1 cellular context compared by ENCODE assay signal in the genomic region with DNA sequence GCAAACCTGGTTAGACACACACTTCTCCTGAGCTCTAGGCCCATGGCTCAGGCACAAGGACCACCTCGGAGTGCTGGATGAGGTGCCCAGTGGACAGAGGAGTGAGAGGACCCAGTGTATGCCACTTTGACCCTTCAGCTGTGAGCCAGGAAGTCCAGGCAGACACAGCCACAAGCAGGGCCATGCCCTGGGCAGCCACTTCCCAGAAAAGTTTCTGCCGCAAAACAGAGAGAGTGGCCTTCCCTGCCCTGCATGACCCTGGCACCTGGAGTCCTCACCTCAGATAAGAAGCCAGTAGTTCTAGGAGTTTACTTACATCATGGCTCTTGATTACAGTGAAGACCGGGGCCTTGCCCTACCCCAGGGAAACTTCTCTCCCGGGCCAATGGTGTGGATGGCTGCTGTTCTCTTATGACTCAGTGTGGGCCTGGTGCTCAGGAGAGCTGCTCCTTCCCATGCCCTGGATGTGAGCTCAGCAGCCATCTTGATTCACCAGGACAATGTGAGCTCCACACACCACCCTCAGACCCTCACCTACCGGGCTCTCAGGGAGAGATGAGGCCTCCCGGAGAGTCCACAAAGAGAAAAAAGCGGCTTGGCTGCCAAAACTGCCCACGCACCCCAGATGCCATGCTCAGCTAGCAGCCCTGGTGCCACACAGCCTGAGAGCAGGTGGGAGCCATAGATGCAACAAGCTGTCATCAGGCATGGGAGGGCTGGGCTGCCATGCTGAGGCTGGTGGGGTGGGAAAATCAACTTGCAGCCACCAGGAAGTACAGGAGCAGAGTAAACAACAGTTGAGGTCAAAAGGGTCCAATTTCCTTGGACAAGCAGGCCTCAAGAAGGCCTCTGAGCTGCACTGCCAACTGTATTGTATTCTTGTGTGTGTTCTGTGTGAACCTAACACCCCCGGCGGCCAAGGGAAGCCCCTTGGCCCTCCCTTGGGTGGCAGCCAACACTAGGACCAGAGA.
TF ChIP-seq lines count a peak whose summit lies in the region.

No MANE protein-coding gene starts in this region.

TF ChIP-seq in IMR-90, 13 proteins besides CTCF, POLR2A, EP300 and RAD21 (continued from another document):
- TF ChIP-seq, protein P1, sequence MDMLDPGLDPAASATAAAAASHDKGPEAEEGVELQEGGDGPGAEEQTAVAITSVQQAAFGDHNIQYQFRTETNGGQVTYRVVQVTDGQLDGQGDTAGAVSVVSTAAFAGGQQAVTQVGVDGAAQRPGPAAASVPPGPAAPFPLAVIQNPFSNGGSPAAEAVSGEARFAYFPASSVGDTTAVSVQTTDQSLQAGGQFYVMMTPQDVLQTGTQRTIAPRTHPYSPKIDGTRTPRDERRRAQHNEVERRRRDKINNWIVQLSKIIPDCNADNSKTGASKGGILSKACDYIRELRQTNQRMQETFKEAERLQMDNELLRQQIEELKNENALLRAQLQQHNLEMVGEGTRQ (IDR thresholded peaks at IDR 0.05; ENCODE audit: low read depth, low read length) = no peak
- no peak for TF ChIP-seq CHD1 (IDR thresholded peaks at IDR 0.05; ENCODE audit: low read depth, low read length)
- TF ChIP-seq RFX5 (IDR thresholded peaks at IDR 0.05; ENCODE audit: low read depth, low read length) = no peak
- no peak for TF ChIP-seq MXI1 (IDR thresholded peaks at IDR 0.05; ENCODE audit: borderline replicate concordance, low read depth, low read length)
- TF ChIP-seq, protein P2, sequence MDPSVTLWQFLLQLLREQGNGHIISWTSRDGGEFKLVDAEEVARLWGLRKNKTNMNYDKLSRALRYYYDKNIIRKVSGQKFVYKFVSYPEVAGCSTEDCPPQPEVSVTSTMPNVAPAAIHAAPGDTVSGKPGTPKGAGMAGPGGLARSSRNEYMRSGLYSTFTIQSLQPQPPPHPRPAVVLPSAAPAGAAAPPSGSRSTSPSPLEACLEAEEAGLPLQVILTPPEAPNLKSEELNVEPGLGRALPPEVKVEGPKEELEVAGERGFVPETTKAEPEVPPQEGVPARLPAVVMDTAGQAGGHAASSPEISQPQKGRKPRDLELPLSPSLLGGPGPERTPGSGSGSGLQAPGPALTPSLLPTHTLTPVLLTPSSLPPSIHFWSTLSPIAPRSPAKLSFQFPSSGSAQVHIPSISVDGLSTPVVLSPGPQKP (IDR thresholded peaks at IDR 0.05; ENCODE audit: borderline replicate concordance, low read depth, low read length) = no peak
- no peak for TF ChIP-seq MAFK (IDR thresholded peaks at IDR 0.05; ENCODE audit: low read depth, low read length)
- no peak for TF ChIP-seq NFE2L2 (IDR thresholded peaks at IDR 0.05; ENCODE audit: low read depth, low read length)
- no peak for TF ChIP-seq CEBPB (IDR thresholded peaks at IDR 0.05; ENCODE audit: low read depth, low read length)
- TF ChIP-seq MAZ (IDR thresholded peaks at IDR 0.05; ENCODE audit: borderline replicate concordance, low read depth, low read length) = no peak
- TF ChIP-seq FOS (IDR thresholded peaks at IDR 0.05; ENCODE audit: low read depth, low read length) = no peak
